ENCODE assay signal across 1 cellular context in the genomic region with DNA sequence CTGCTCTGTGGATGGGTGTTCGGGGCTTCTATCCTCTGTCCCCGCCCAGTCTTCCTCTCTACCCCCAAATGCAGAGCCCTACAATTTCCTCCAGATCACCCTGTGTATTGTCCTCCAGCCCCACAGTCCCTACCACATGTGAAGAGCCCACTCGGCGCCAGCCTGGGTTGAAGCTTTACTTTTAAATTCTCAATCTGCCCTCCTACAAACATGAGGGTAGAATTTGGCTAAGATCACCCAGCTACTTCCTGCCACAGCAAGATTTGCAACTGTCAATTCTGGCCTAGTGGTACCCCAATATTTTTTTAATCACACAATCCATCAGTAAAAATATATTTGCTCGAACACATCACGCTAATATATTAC.
TF ChIP-seq lines count a peak whose summit lies in the region.

No MANE protein-coding gene starts in this region.

TF ChIP-seq in GM12878, 131 proteins besides CTCF, POLR2A, EP300 and RAD21:
- TF ChIP-seq POLR2AphosphoS5 (IDR thresholded peaks at IDR 0.05; ENCODE audit: low read length) (peak; percentile 8; the same call in 1 of the 2 replicates), JUND (IDR thresholded peaks at IDR 0.05; ENCODE audit: low read depth, low read length) (no peak)
- TF ChIP-seq, protein P1, sequence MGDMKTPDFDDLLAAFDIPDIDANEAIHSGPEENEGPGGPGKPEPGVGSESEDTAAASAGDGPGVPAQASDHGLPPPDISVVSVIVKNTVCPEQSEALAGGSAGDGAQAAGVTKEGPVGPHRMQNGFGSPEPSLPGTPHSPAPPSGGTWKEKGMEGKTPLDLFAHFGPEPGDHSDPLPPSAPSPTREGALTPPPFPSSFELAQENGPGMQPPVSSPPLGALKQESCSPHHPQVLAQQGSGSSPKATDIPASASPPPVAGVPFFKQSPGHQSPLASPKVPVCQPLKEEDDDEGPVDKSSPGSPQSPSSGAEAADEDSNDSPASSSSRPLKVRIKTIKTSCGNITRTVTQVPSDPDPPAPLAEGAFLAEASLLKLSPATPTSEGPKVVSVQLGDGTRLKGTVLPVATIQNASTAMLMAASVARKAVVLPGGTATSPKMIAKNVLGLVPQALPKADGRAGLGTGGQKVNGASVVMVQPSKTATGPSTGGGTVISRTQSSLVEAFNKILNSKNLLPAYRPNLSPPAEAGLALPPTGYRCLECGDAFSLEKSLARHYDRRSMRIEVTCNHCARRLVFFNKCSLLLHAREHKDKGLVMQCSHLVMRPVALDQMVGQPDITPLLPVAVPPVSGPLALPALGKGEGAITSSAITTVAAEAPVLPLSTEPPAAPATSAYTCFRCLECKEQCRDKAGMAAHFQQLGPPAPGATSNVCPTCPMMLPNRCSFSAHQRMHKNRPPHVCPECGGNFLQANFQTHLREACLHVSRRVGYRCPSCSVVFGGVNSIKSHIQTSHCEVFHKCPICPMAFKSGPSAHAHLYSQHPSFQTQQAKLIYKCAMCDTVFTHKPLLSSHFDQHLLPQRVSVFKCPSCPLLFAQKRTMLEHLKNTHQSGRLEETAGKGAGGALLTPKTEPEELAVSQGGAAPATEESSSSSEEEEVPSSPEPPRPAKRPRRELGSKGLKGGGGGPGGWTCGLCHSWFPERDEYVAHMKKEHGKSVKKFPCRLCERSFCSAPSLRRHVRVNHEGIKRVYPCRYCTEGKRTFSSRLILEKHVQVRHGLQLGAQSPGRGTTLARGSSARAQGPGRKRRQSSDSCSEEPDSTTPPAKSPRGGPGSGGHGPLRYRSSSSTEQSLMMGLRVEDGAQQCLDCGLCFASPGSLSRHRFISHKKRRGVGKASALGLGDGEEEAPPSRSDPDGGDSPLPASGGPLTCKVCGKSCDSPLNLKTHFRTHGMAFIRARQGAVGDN (IDR thresholded peaks at IDR 0.05): peak; percentile 16; the same call in 1 of the 2 replicates
